25 cellular contexts compared by ENCODE assay signal in genomic region chr13:79772811-79773210, GRCh38.
"Had no signal": no experiment of that assay in that cellular context is flagged by ENCODE, and none has a peak within 500 bp of the region (broad histone marks: within the 10 kb centered on the region; RNA-seq: fewer than 3 reads in every experiment).

No MANE protein-coding gene starts in this region.

- H3K79me2 ChIP-seq: hepatocyte had no signal

- H3K36me3 ChIP-seq: gastroesophageal sphincter, heart left ventricle, lower lobe of right lung, neutrophil, prostate gland, right atrium auricular region, stomach, thyroid gland, vagina had no signal

- H3K4me1 ChIP-seq: gastroesophageal sphincter, prostate gland, vagina had no signal

- DNase-seq: dorsolateral prefrontal cortex; effector CD4-positive, alpha-beta T cell; foreskin keratinocyte; heart left ventricle; left ventricle myocardium superior; lower lobe of right lung; mucosa of descending colon; naive B cell; stimulated activated CD4-positive, alpha-beta T cell treated with anti-CD3 and anti-CD28 coated beads, Interleukin-2, amount 100 ng/mL, for 24 hours; stimulated activated CD4-positive, alpha-beta T cell treated with anti-CD3 and anti-CD28 coated beads, Interleukin-4, amount 100 ng/mL, for 24 hours; stimulated activated naive CD4-positive, alpha-beta T cell treated with Interleukin-2 at 50 U/mL for 16 hours; stomach; thyroid gland; trophoblast cell had no signal

- H2AFZ ChIP-seq: hepatocyte had no signal

- H3K4me1 Mint-ChIP-seq: memory B cell; naive B cell; stimulated activated effector memory CD8-positive, alpha-beta T cell treated with anti-CD3 and anti-CD28 coated beads, Interleukin-12 subunit alpha, Interleukin-12 subunit beta, amount 100 ng/mL, for 72 hours had no signal

- H3K27me3 ChIP-seq: dorsolateral prefrontal cortex, foreskin keratinocyte, gastroesophageal sphincter, heart left ventricle, hepatocyte, neutrophil, right atrium auricular region, stomach, thyroid gland, vagina had no signal

- H3K27ac ChIP-seq: dorsolateral prefrontal cortex, epithelial cell of prostate, foreskin keratinocyte, gastroesophageal sphincter, heart left ventricle, hepatocyte, lower lobe of right lung, neutrophil, prostate gland, right atrium auricular region, stomach, thyroid gland, vagina had no signal

- H3K4me2 ChIP-seq: hepatocyte had no signal

- H3K27me3 Mint-ChIP-seq: naive B cell; natural killer cell treated with Interleukin-12 subunit alpha and Interleukin-12 subunit beta and Interleukin-15 and Interleukin-18, amount 100 ng/mL, for 72 hours had no signal

- H3K4me3 ChIP-seq: dorsolateral prefrontal cortex, gastroesophageal sphincter, heart left ventricle, hepatocyte, lower lobe of right lung, mucosa of descending colon, prostate gland, right atrium auricular region, stomach, thyroid gland, vagina had no signal

- H3K9me3 ChIP-seq: lower lobe of right lung, mucosa of descending colon, neutrophil, prostate gland, thyroid gland, vagina had no signal

- H3K9me3 Mint-ChIP-seq: natural killer cell treated with Interleukin-12 subunit alpha and Interleukin-12 subunit beta and Interleukin-15 and Interleukin-18, amount 100 ng/mL, for 72 hours had no signal

- H3K27ac Mint-ChIP-seq: memory B cell; naive B cell; natural killer cell treated with Interleukin-12 subunit alpha and Interleukin-12 subunit beta and Interleukin-15 and Interleukin-18, amount 100 ng/mL, for 72 hours; stimulated activated effector memory CD8-positive, alpha-beta T cell treated with anti-CD3 and anti-CD28 coated beads, Interleukin-12 subunit alpha, Interleukin-12 subunit beta, amount 100 ng/mL, for 72 hours had no signal

- H3K4me3 Mint-ChIP-seq: memory B cell; naive B cell; natural killer cell treated with Interleukin-12 subunit alpha and Interleukin-12 subunit beta and Interleukin-15 and Interleukin-18, amount 100 ng/mL, for 72 hours; neural crest cell; stimulated activated effector memory CD8-positive, alpha-beta T cell treated with anti-CD3 and anti-CD28 coated beads, Interleukin-12 subunit alpha, Interleukin-12 subunit beta, amount 100 ng/mL, for 72 hours had no signal

- H3K36me3 Mint-ChIP-seq: memory B cell; natural killer cell treated with Interleukin-12 subunit alpha and Interleukin-12 subunit beta and Interleukin-15 and Interleukin-18, amount 100 ng/mL, for 72 hours; stimulated activated effector memory CD8-positive, alpha-beta T cell treated with anti-CD3 and anti-CD28 coated beads, Interleukin-12 subunit alpha, Interleukin-12 subunit beta, amount 100 ng/mL, for 72 hours had no signal
